ENCODE assay signal across 8 cellular contexts in genomic region chr12:7972269-7972668, GRCh38. TPM values are rescaled to one million over a fixed set of nuclear protein-coding genes. Genes with fewer than 3 reads are reported as not detected.
A peak's percentile ranks its signal among the peaks of the same experiment; 100 is the strongest.
DNase-seq lines count a peak whose midpoint lies in the region; ATAC-seq, FAIRE-seq and TF ChIP-seq lines count a peak whose summit lies in the region.
"Not testable (repeated sequence)": the region's sequence is repeated elsewhere in the genome, so short reads cannot be mapped to it uniquely, and the experiment has no call there.

No MANE protein-coding gene starts in this region.

- H3K27me3 Mint-ChIP-seq in activated CD8-positive, alpha-beta T cell treated with anti-CD3 and anti-CD28 coated beads, Interleukin-2, amount 10 ng/mL, durations not matched to agents 7 days and 5 days (ENCODE audit: low read depth); activated naive CD8-positive, alpha-beta T cell treated with anti-CD3 and anti-CD28 coated beads, Interleukin-2, amount 10 ng/mL, durations not matched to agents 7 days and 5 days; natural killer cell (ENCODE audit: low read depth in 2 of 2): not testable (repeated sequence)

- peaks cover 15% of the 10 kb centered on the region for H3K36me3 Mint-ChIP-seq in activated CD8-positive, alpha-beta T cell treated with anti-CD3 and anti-CD28 coated beads, Interleukin-2, amount 10 ng/mL, durations not matched to agents 7 days and 5 days (ENCODE audit: low read depth)
- peaks cover 18% of the 10 kb centered on the region for H3K36me3 Mint-ChIP-seq in activated naive CD8-positive, alpha-beta T cell treated with anti-CD3 and anti-CD28 coated beads, Interleukin-2, amount 10 ng/mL, durations not matched to agents 7 days and 5 days
- not testable (repeated sequence) for H3K36me3 Mint-ChIP-seq in natural killer cell

- H3K27ac Mint-ChIP-seq in activated CD8-positive, alpha-beta T cell treated with anti-CD3 and anti-CD28 coated beads, Interleukin-2, amount 10 ng/mL, durations not matched to agents 7 days and 5 days = peak overlapping the region; percentile 90
- H3K27ac Mint-ChIP-seq in activated naive CD8-positive, alpha-beta T cell treated with anti-CD3 and anti-CD28 coated beads, Interleukin-2, amount 10 ng/mL, durations not matched to agents 7 days and 5 days = peak overlapping the region; percentile 91
- peak overlapping the region; percentile 67 to 70 for H3K27ac Mint-ChIP-seq in natural killer cell

- H3K4me2 ChIP-seq in BLaER1 = peak overlapping the region; percentile 75
- peak overlapping the region; percentile 52 for H3K4me2 ChIP-seq in SU-DHL-6 (ENCODE audit: low read depth, low read length, poor library complexity, severe bottlenecking)
- H3K4me2 ChIP-seq in endothelial cell of umbilical vein (ENCODE audit: insufficient read depth, low read length) = peak overlapping the region; percentile 50

- not testable (repeated sequence) for H3K9me3 ChIP-seq in BLaER1; SU-DHL-6 (ENCODE audit: insufficient read depth, low read length); endothelial cell of umbilical vein (replicated peaks; ENCODE audit: control insufficient read depth, insufficient read depth, low read length)

- H2AFZ ChIP-seq in SU-DHL-6 (ENCODE audit: low read depth, low read length, severe bottlenecking); endothelial cell of umbilical vein (ENCODE audit: low read depth, low read length): not testable (repeated sequence)

- not testable (repeated sequence) for DNase-seq in GM18507 (ENCODE audit: extremely low spot score, insufficient read length, low read depth); activated CD8-positive, alpha-beta T cell treated with anti-CD3 and anti-CD28 coated beads, Interleukin-2, amount 10 ng/mL, durations not matched to agents 7 days and 5 days; activated naive CD8-positive, alpha-beta T cell treated with anti-CD3 and anti-CD28 coated beads, Interleukin-2, amount 10 ng/mL, durations not matched to agents 7 days and 5 days; endothelial cell of umbilical vein (ENCODE audit: low read depth, low spot score); natural killer cell; stimulated activated naive CD8-positive, alpha-beta T cell treated with anti-CD3 and anti-CD28 coated beads, Interleukin-15, Interleukin-2, amounts not matched to agents 100 U/mL and 50 U/mL, for 24 hours

- peaks cover 12% of the 10 kb centered on the region for H3F3A ChIP-seq in SU-DHL-6 (ENCODE audit: insufficient read depth)

- BruUV-seq in endothelial cell of umbilical vein (replicated peaks; lab: Mats Ljungman, UMichigan) = TSS peak; percentile 82

- H3K9me3 Mint-ChIP-seq in activated CD8-positive, alpha-beta T cell treated with anti-CD3 and anti-CD28 coated beads, Interleukin-2, amount 10 ng/mL, durations not matched to agents 7 days and 5 days (ENCODE audit: insufficient read depth); activated naive CD8-positive, alpha-beta T cell treated with anti-CD3 and anti-CD28 coated beads, Interleukin-2, amount 10 ng/mL, durations not matched to agents 7 days and 5 days; natural killer cell: not testable (repeated sequence)

- intact Hi-C loops in endothelial cell of umbilical vein (cut with micrococcal nuclease) = not testable (repeated sequence)
- intact Hi-C loops in natural killer cell (cut with micrococcal nuclease) = loop anchor here (5.0 kb wide), 1 partner anchor 40 kb away; no protein-coding TSS in a partner anchor

- H3K9ac ChIP-seq in BLaER1; SU-DHL-6 (ENCODE audit: low read length); endothelial cell of umbilical vein (replicated peaks; ENCODE audit: extremely low read depth, insufficient read depth, low read length): not testable (repeated sequence)

- peaks cover 91% of the 10 kb centered on the region for H3K4me1 ChIP-seq in BLaER1
- peaks cover 17% of the 10 kb centered on the region for H3K4me1 ChIP-seq in endothelial cell of umbilical vein (ENCODE audit: control insufficient read depth, extremely low read depth, insufficient read depth, low read length)

- not testable (repeated sequence) for H3K27me3 ChIP-seq in BLaER1; SU-DHL-6 (ENCODE audit: low read length); endothelial cell of umbilical vein (ENCODE audit: control insufficient read depth in 2 of 2, insufficient read depth in 2 of 2, low read length in 2 of 2)

- ATAC-seq in activated CD8-positive, alpha-beta T cell treated with anti-CD3 and anti-CD28 coated beads, Interleukin-2, amount 10 ng/mL, durations not matched to agents 7 days and 5 days = not testable (repeated sequence)
- peak; percentile 21 for ATAC-seq in activated naive CD8-positive, alpha-beta T cell treated with anti-CD3 and anti-CD28 coated beads, Interleukin-2, amount 10 ng/mL, durations not matched to agents 7 days and 5 days (ENCODE audit: low read depth)
- ATAC-seq in natural killer cell = peak in 1 of 3 donors; percentile 17
- ATAC-seq in stimulated activated naive CD8-positive, alpha-beta T cell treated with anti-CD3 and anti-CD28 coated beads, Interleukin-15, Interleukin-2, amounts not matched to agents 100 U/mL and 50 U/mL, for 24 hours = peak; percentile 59

- H3K4me3 ChIP-seq in BLaER1 (0 out of 2 replicates have a peak overlapping the region, but pooled peaks have one; percentile 22), SU-DHL-6 (ENCODE audit: insufficient read depth, low read length, poor library complexity, severe bottlenecking) (peak overlapping the region; percentile 29)
- H3K4me3 ChIP-seq in endothelial cell of umbilical vein (replicated peaks in 1 of 3; ENCODE audit: insufficient read depth in 1 of 3, low read depth in 1 of 3, low read length in 3 of 3) = not testable (repeated sequence)

- H3K79me2 ChIP-seq in SU-DHL-6 (ENCODE audit: insufficient read depth, low read length); endothelial cell of umbilical vein (ENCODE audit: control insufficient read depth, insufficient read depth, low read length): not testable (repeated sequence)

- TF ChIP-seq POLR2A in endothelial cell of umbilical vein (IDR thresholded peaks at IDR 0.05; ENCODE audit: low read depth, low read length) = not testable (repeated sequence)

- not testable (repeated sequence) for H4K20me1 ChIP-seq in BLaER1; SU-DHL-6 (ENCODE audit: low read depth, low read length); endothelial cell of umbilical vein (replicated peaks; ENCODE audit: control insufficient read depth, extremely low read depth, insufficient read depth, low read length)

- not testable (repeated sequence) for TF ChIP-seq CTCF in SU-DHL-6 (IDR thresholded peaks at IDR 0.05; ENCODE audit: insufficient read depth, low read length, poor library complexity, severe bottlenecking); endothelial cell of umbilical vein (IDR thresholded peaks at IDR 0.05; ENCODE audit: extremely low read depth in 1 of 2, insufficient read depth in 1 of 2, low read depth in 1 of 2, low read length in 2 of 2); natural killer cell (IDR thresholded peaks at IDR 0.05)

- H3K4me1 Mint-ChIP-seq in activated CD8-positive, alpha-beta T cell treated with anti-CD3 and anti-CD28 coated beads, Interleukin-2, amount 10 ng/mL, durations not matched to agents 7 days and 5 days (ENCODE audit: low read depth) = peaks cover 36% of the 10 kb centered on the region
- peaks cover 26% of the 10 kb centered on the region for H3K4me1 Mint-ChIP-seq in activated naive CD8-positive, alpha-beta T cell treated with anti-CD3 and anti-CD28 coated beads, Interleukin-2, amount 10 ng/mL, durations not matched to agents 7 days and 5 days
- peaks cover 14 to 17% of the 10 kb centered on the region in 2 donors for H3K4me1 Mint-ChIP-seq in natural killer cell

- peak overlapping the region; percentile 78 for H3K4me3 Mint-ChIP-seq in activated CD8-positive, alpha-beta T cell treated with anti-CD3 and anti-CD28 coated beads, Interleukin-2, amount 10 ng/mL, durations not matched to agents 7 days and 5 days
- H3K4me3 Mint-ChIP-seq in activated naive CD8-positive, alpha-beta T cell treated with anti-CD3 and anti-CD28 coated beads, Interleukin-2, amount 10 ng/mL, durations not matched to agents 7 days and 5 days = peak overlapping the region; percentile 71
- H3K4me3 Mint-ChIP-seq in natural killer cell = peak overlapping the region; percentile 63

- POLR2A ChIA-PET in activated CD8-positive, alpha-beta T cell treated with anti-CD3 and anti-CD28 coated beads, Interleukin-2, amount 10 ng/mL, durations not matched to agents 7 days and 5 days (lab: Charles Lee) = interaction anchor here (5.7 kb wide), 1 partner anchor 37 kb away, joined by 78 read pairs; the partner anchor contains the start of gene SLC2A3
- POLR2A ChIA-PET in activated naive CD8-positive, alpha-beta T cell treated with anti-CD3 and anti-CD28 coated beads, Interleukin-2, amount 10 ng/mL, durations not matched to agents 7 days and 5 days (lab: Charles Lee) = interaction anchor here (0.7 to 19.1 kb wide), 2 partner anchors 22 to 38 kb away, joined by 3 to 761 read pairs; partner anchors contain the start of gene SLC2A3
- POLR2A ChIA-PET in endothelial cell of umbilical vein (lab: Charles Lee) = interaction anchor here (1.3 kb wide), 1 partner anchor 67 kb away, joined by 3 read pairs; no protein-coding TSS in a partner anchor

- H3K27ac ChIP-seq in BLaER1 = peak overlapping the region; percentile 77
- H3K27ac ChIP-seq in SU-DHL-6 (ENCODE audit: low read depth, low read length); endothelial cell of umbilical vein (ENCODE audit: insufficient read depth, low read depth, low read length): not testable (repeated sequence)

- H3K36me3 ChIP-seq in BLaER1; SU-DHL-6 (ENCODE audit: low read length); endothelial cell of umbilical vein (ENCODE audit: control insufficient read depth in 2 of 2, extremely low read depth in 1 of 2, insufficient read depth in 2 of 2, low read length in 2 of 2): not testable (repeated sequence)

- FAIRE-seq in GM18507 (lab: Jason Lieb, UNC) = peak; percentile 76
- peak; percentile 99 for FAIRE-seq in endothelial cell of umbilical vein (lab: Jason Lieb, UNC)

- dilution Hi-C loops in endothelial cell of umbilical vein (cut with MboI; ENCODE audit: extremely low pct_ligation_motif_present, low sequenced_read_pairs) = not testable (repeated sequence)

- CTCF ChIA-PET in activated CD8-positive, alpha-beta T cell treated with anti-CD3 and anti-CD28 coated beads, Interleukin-2, amount 10 ng/mL, durations not matched to agents 7 days and 5 days (lab: Charles Lee) = interaction anchor here (1.0 to 2.1 kb wide), 3 partner anchors 12 to 39 kb away, joined by 3 to 8 read pairs (median 6); no protein-coding TSS in a partner anchor
- CTCF ChIA-PET in endothelial cell of umbilical vein (lab: Charles Lee) = interaction anchor here (1.6 to 5.1 kb wide), 2 partner anchors 22 to 39 kb away, joined by 4 to 34 read pairs; no protein-coding TSS in a partner anchor

- H3K9me1 ChIP-seq in endothelial cell of umbilical vein (replicated peaks; ENCODE audit: control insufficient read depth, extremely low read depth, insufficient read depth, low read length) = not testable (repeated sequence)

- H3K9me2 ChIP-seq in SU-DHL-6 (replicated peaks; ENCODE audit: insufficient read depth, low read length) = not testable (repeated sequence)

RNA-seq across cellular contexts. Expression of gene SLC2A3, which starts 36.3 kb away (rescaled TPM):
- 100 to 1,000 TPM; 255 to 266 TPM for total RNA-seq in activated CD8-positive, alpha-beta T cell treated with anti-CD3 and anti-CD28 coated beads, Interleukin-2, amount 10 ng/mL, durations not matched to agents 7 days and 5 days
- total RNA-seq in activated naive CD8-positive, alpha-beta T cell treated with anti-CD3 and anti-CD28 coated beads, Interleukin-2, amount 10 ng/mL, durations not matched to agents 7 days and 5 days = 100 to 1,000 TPM; 219 to 224 TPM
- total RNA-seq in endothelial cell of umbilical vein (13.9 and 25.7 TPM in 2 replicates), natural killer cell (100 to 1,000 TPM; 406 to 534 (median 427) TPM)
- polyA plus RNA-seq in endothelial cell of umbilical vein = 12.7 and 20.8 TPM in 2 replicates
- polyA plus RNA-seq in endothelial cell of umbilical vein (2011; cell fraction: cytosol; rRNA removed) = 8.9 and 9.9 TPM in 2 replicates
- polyA plus RNA-seq in endothelial cell of umbilical vein (2011; cell fraction: nucleus; rRNA removed) = 20.7 and 21.8 TPM in 2 replicates
- 33.5 and 53.0 TPM in 2 replicates for polyA plus RNA-seq in endothelial cell of umbilical vein (2012)
- polyA minus RNA-seq in endothelial cell of umbilical vein = 32.2 and 35.4 TPM in 2 replicates
- 22.0 TPM for polyA minus RNA-seq in endothelial cell of umbilical vein (2011; cell fraction: cytosol; rRNA and poly(A)+ RNA removed)
- 29.1 and 41.5 TPM in 2 replicates for polyA minus RNA-seq in endothelial cell of umbilical vein (2011; cell fraction: nucleus; rRNA and poly(A)+ RNA removed)
